ENCODE assay signal across 8 cellular contexts in the genomic region with DNA sequence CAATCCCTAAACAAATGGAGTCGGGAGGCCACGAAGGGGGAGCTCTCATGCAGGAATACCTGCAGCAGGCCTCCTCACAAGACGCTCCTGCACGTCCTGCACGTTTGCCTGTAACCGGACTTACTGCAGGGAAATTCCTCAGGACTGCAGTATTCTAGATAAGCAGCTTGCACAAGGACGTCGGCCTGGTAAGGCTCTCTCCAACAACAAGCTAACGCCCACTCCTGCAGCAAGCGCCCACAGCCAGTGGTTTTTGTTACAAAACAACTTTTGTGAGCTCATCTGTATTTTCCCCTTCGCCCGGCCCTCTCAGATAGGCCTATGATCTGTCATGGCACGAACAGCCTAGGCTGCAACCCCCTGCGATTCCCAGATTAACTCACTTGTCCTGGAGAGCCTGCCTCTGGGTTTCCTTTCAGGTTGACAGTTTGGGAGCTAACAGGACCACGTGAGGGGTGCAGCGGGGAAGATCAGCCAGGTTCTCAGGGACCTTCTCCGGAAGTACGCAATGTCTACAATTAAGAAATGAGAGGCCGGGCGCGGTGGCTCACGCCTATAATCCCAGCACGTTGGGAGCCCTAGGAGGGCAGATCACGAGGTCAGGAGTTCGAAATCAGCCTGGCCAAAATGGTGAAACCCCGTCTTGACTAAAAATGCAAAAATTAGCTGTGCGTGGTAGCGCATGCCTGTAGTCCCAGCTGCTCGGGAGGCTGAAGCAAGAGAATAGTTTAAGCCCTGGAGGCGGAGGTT. TPM values are rescaled to one million over a fixed set of nuclear protein-coding genes. Genes with fewer than 3 reads are reported as not detected.
DNase-seq lines count a peak whose midpoint lies in the region; ATAC-seq and TF ChIP-seq lines count a peak whose summit lies in the region.

No MANE protein-coding gene starts in this region.

- ATAC-seq in GM21360 (IDR thresholded peaks at IDR 0.05; ENCODE audit: unreplicated experiment): no peak
- ATAC-seq in GM19467 (IDR thresholded peaks at IDR 0.05; ENCODE audit: unreplicated experiment): no peak

- peak overlapping the region; percentile 90 for H3K4me3 Mint-ChIP-seq in activated naive CD4-positive, alpha-beta T cell treated with anti-CD3 and anti-CD28 coated beads for 36 hours

- H3K4me1 Mint-ChIP-seq in activated naive CD4-positive, alpha-beta T cell treated with anti-CD3 and anti-CD28 coated beads for 36 hours (ENCODE audit: low read depth): peaks cover 24% of the 10 kb centered on the region

- peak overlapping the region; percentile 85 for H3K27ac Mint-ChIP-seq in activated naive CD4-positive, alpha-beta T cell treated with anti-CD3 and anti-CD28 coated beads for 36 hours

- no peaks in the 10 kb centered on the region for H3K9me3 Mint-ChIP-seq in activated naive CD4-positive, alpha-beta T cell treated with anti-CD3 and anti-CD28 coated beads for 36 hours

- DNase-seq in OCI-M1 (lab: John Stamatoyannopoulos, UW): peak; percentile 90
- DNase-seq in activated naive CD4-positive, alpha-beta T cell treated with anti-CD3 and anti-CD28 coated beads for 36 hours: peak; percentile 58
- DNase-seq in glomerular visceral epithelial cell (ENCODE audit: extremely low spot score): peak; percentile 50
- DNase-seq in pons (ENCODE audit: low spot score): peak; percentile 35
- no peak for DNase-seq in NCI-H446 (lab: John Stamatoyannopoulos, UW)

- peaks cover 5% of the 10 kb centered on the region for H3K36me3 Mint-ChIP-seq in activated naive CD4-positive, alpha-beta T cell treated with anti-CD3 and anti-CD28 coated beads for 36 hours (ENCODE audit: low read depth)

- intact Hi-C loops in activated naive CD4-positive, alpha-beta T cell treated with anti-CD3 and anti-CD28 coated beads for 36 hours (cut with micrococcal nuclease): loop anchor here (2.0 kb wide), 1 partner anchor 14 kb away; no protein-coding TSS in a partner anchor

- CTCF ChIA-PET in activated naive CD4-positive, alpha-beta T cell treated with anti-CD3 and anti-CD28 coated beads for 36 hours (lab: Charles Lee): interaction anchor here (0.5 to 1.2 kb wide), 5 partner anchors 11 to 200 kb away, joined by 3 to 5 read pairs (median 3); no protein-coding TSS in a partner anchor

- H3K4me3 ChIP-seq in GM12875 (ENCODE audit: low read depth, low read length): peak overlapping the region; percentile 89

- H3K27me3 Mint-ChIP-seq in activated naive CD4-positive, alpha-beta T cell treated with anti-CD3 and anti-CD28 coated beads for 36 hours (ENCODE audit: low read depth): no peaks in the 10 kb centered on the region

- no peak for TF ChIP-seq CTCF in GM12875 (IDR thresholded peaks at IDR 0.05; ENCODE audit: borderline replicate concordance, insufficient read depth, low read depth, low read length)

RNA-seq across cellular contexts. Expression of a gene that starts 0.9 kb away (rescaled TPM):
- 10 to 100 TPM; 27.6 to 31.7 TPM for total RNA-seq in activated naive CD4-positive, alpha-beta T cell treated with anti-CD3 and anti-CD28 coated beads for 36 hours

RNA-seq across cellular contexts. Expression of a gene that starts 14.4 kb away (rescaled TPM):
- 1 to 10 TPM in 1 of 2 experiments, under 1 TPM in 1; 0.94 to 1.2 TPM for total RNA-seq in activated naive CD4-positive, alpha-beta T cell treated with anti-CD3 and anti-CD28 coated beads for 36 hours

RNA-seq across cellular contexts. Expression of a gene that starts 17.6 kb away (rescaled TPM):
- under 1 TPM; 0.64 to 0.99 TPM for total RNA-seq in activated naive CD4-positive, alpha-beta T cell treated with anti-CD3 and anti-CD28 coated beads for 36 hours

RNA-seq across cellular contexts. Expression of a gene that starts 39.7 kb away (rescaled TPM):
- total RNA-seq in activated naive CD4-positive, alpha-beta T cell treated with anti-CD3 and anti-CD28 coated beads for 36 hours: 10 to 100 TPM; 91.6 to 95.9 TPM

RNA-seq across cellular contexts. Expression of a gene that starts 44.4 kb away (rescaled TPM):
- 10 to 100 TPM; 33.7 to 34.4 TPM for total RNA-seq in activated naive CD4-positive, alpha-beta T cell treated with anti-CD3 and anti-CD28 coated beads for 36 hours

Comparison
In these comparisons a context has a peak if more than half of its experiments do, and no peak if none do; other contexts are left out.
1. DNase-seq: peak in OCI-M1 (single experiment), activated naive CD4-positive, alpha-beta T cell treated with anti-CD3 and anti-CD28 coated beads for 36 hours (single experiment), glomerular visceral epithelial cell (single experiment) and pons (single experiment); none in NCI-H446 (0 of 2).